ENCODE assay signal across 6 cellular contexts in genomic region chr13:110453091-110453490, GRCh38.
DNase-seq lines count a peak whose midpoint lies in the region; TF ChIP-seq lines count a peak whose summit lies in the region.
"Not testable (repeated sequence)": the region's sequence is repeated elsewhere in the genome, so short reads cannot be mapped to it uniquely, and the experiment has no call there.

No MANE protein-coding gene starts in this region.

- H3K9me3 Mint-ChIP-seq in chondrocyte (ENCODE audit: low read depth): not testable (repeated sequence)

- not testable (repeated sequence) for TF ChIP-seq POLR2A in sigmoid colon (IDR thresholded peaks at IDR 0.05); transverse colon (IDR thresholded peaks at IDR 0.05)

- H3K9me3 ChIP-seq in sigmoid colon, transverse colon: not testable (repeated sequence)

- H3K27ac ChIP-seq in rectal smooth muscle tissue (ENCODE audit: low read depth, low read length) (peak overlapping the region; percentile 45), sigmoid colon (peak overlapping the region in 3 of 4 donors; percentile 71 to 98 (median 82)), transverse colon (peak overlapping the region in 3 of 4 donors; percentile 29 to 72 (median 36))

- H3K27me3 Mint-ChIP-seq in chondrocyte (ENCODE audit: low read depth): not testable (repeated sequence)

- H3K36me3 Mint-ChIP-seq in chondrocyte (ENCODE audit: low read depth): peaks cover 48% of the 10 kb centered on the region

- not testable (repeated sequence) for TF ChIP-seq EP300 in sigmoid colon (IDR thresholded peaks at IDR 0.05); transverse colon (IDR thresholded peaks at IDR 0.05; ENCODE audit: low read depth)

- not testable (repeated sequence) for H3K4me3 Mint-ChIP-seq in chondrocyte (ENCODE audit: unreplicated experiment)

- not testable (repeated sequence) for TF ChIP-seq CTCF in chondrocyte (IDR thresholded peaks at IDR 0.05); sigmoid colon (IDR thresholded peaks at IDR 0.05); transverse colon (IDR thresholded peaks at IDR 0.05)

- 93 to 96% methylated on average over 11 of the region's 11 CpGs for WGBS in sigmoid colon, 2 donors
- 88% methylated on average over 11 of the region's 11 CpGs; no CpG with 5 or more reads in 1 of the 2 donors for WGBS in transverse colon (ENCODE audit: low coverage in 1 of 2), 2 donors

- peaks cover 13% of the 10 kb centered on the region for H3K36me3 ChIP-seq in rectal smooth muscle tissue (ENCODE audit: control insufficient read depth, insufficient read depth, low read length)
- H3K36me3 ChIP-seq in sigmoid colon: peaks cover 12 to 71% (median 34%) of the 10 kb centered on the region in 4 donors
- not testable (repeated sequence) for H3K36me3 ChIP-seq in transverse colon

- H3K4me3 ChIP-seq in rectal smooth muscle tissue (ENCODE audit: low read length); sigmoid colon; transverse colon: not testable (repeated sequence)

- peak overlapping the region; percentile 45 for H3K27ac Mint-ChIP-seq in chondrocyte (ENCODE audit: unreplicated experiment)

- not testable (repeated sequence) for H3K27me3 ChIP-seq in rectal smooth muscle tissue (ENCODE audit: control insufficient read depth, insufficient read depth, low read length); sigmoid colon; transverse colon

- DNase-seq in chondrocyte (ENCODE audit: low spot score); sigmoid colon; transverse colon: not testable (repeated sequence)
- DNase-seq in cardiac septum (ENCODE audit: low spot score) (peak; percentile 35), mesenteric fat pad (ENCODE audit: low spot score) (peak; percentile 57)

- H3K4me1 ChIP-seq in rectal smooth muscle tissue (ENCODE audit: control insufficient read depth, insufficient read depth, low read length); transverse colon: not testable (repeated sequence)
- H3K4me1 ChIP-seq in sigmoid colon: peaks cover 0 to 50% (median 46%) of the 10 kb centered on the region in 4 donors

- not testable (repeated sequence) for H3K9ac ChIP-seq in rectal smooth muscle tissue (ENCODE audit: low read length)

- peaks cover 26% of the 10 kb centered on the region for H3K4me1 Mint-ChIP-seq in chondrocyte (ENCODE audit: low read depth)

- in situ Hi-C loops in transverse colon (cut with MboI; ENCODE audit: low pct_ligation_motif_present in 1 of 4, low pct_unique_long_range_greater_than_20kb in 1 of 4, low sequenced_read_pairs in 3 of 4): loop anchor here in 1 of 4 donors (25.0 kb wide), 1 partner anchor 359 kb away; no protein-coding TSS in a partner anchor

- intact Hi-C loops in cardiac septum (cut with DNase I); transverse colon (cut with DNase I; ENCODE audit: low total_unique reads): not testable (repeated sequence)
- intact Hi-C loops in sigmoid colon (cut with DNase I): loop anchor here (10.0 kb wide), 1 partner anchor 262 kb away; the partner anchor contains the start of gene ING1
